Comparison of ENCODE assay signal across 9 cellular contexts in the genomic region with DNA sequence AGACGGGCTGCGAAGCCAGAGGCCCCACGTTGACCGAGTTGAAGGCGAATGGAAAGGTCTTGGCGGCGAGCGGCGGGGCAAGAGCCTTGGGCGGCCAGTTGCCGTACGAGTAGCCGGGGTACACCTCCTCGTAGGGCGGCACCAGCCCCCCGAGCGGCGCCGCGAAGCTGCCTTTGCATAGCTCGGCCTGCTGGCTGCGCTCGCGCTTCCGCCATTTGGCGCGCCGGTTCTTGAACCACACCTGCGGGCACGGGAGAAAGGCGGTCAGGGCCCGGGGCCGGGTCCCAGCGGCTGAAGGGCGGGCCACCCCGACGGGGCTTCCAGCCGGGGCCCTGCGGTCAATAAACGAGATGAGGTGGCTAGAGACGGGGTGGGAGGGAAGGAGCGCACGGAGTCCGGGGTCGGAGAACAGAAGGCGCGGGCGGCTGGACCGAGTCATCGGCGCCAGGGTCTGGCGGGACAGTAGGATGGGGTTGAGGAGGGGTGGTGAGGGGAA. TPM values are rescaled to one million over a fixed set of nuclear protein-coding genes. Genes with fewer than 3 reads are reported as not detected.
DNase-seq lines count a peak whose midpoint lies in the region; ATAC-seq and TF ChIP-seq lines count a peak whose summit lies in the region.
"Had no signal": no experiment of that assay in that cellular context is flagged by ENCODE, and none has a peak within 500 bp of the region (broad histone marks: within the 10 kb centered on the region; RNA-seq: fewer than 3 reads in every experiment).

No MANE protein-coding gene starts in this region.

- H3K4me2 ChIP-seq in MM.1S (ENCODE audit: low read depth, low read length) = peak overlapping the region; percentile 76

- peak overlapping the region; percentile 62 for H2AFZ ChIP-seq in MM.1S (ENCODE audit: low read length)

- peak; percentile 25; the same call in 1 of the 2 replicates for TF ChIP-seq CTCF in MM.1S (IDR thresholded peaks at IDR 0.05; ENCODE audit: low read length)
- TF ChIP-seq CTCF in foreskin fibroblast (IDR thresholded peaks at IDR 0.05; ENCODE audit: low read depth, low read length) = peak; percentile 15
- TF ChIP-seq CTCF in osteocyte (IDR thresholded peaks at IDR 0.05) = peak; percentile 52

- H3K27me3 Mint-ChIP-seq in osteocyte (ENCODE audit: unreplicated experiment) = peaks cover 44% of the 10 kb centered on the region

- H3K27ac Mint-ChIP-seq in osteocyte (ENCODE audit: unreplicated experiment) = no peak overlapping the region

- H3K36me3 ChIP-seq in MM.1S (replicated peaks; ENCODE audit: insufficient read depth, low read length) = no peaks in the 10 kb centered on the region

- no peaks in the 10 kb centered on the region for H3K9me3 Mint-ChIP-seq in osteocyte (ENCODE audit: unreplicated experiment)

- no peaks in the 10 kb centered on the region for H3K9me3 ChIP-seq in MM.1S (replicated peaks; ENCODE audit: insufficient read depth, low read length)

- H3K9me2 ChIP-seq in MM.1S (replicated peaks; ENCODE audit: insufficient read depth, low read length) = no peaks in the 10 kb centered on the region

- H3K36me3 Mint-ChIP-seq in osteocyte (ENCODE audit: unreplicated experiment) = no peaks in the 10 kb centered on the region

- H3K79me2 ChIP-seq in MM.1S (ENCODE audit: low read length) = no peaks in the 10 kb centered on the region

- H4K20me1 ChIP-seq in MM.1S (ENCODE audit: insufficient read depth, low read length) = no peaks in the 10 kb centered on the region

- peak; percentile 16 for DNase-seq in COR-L47 (lab: John Stamatoyannopoulos, UW)
- peak; percentile 32 for DNase-seq in MM.1S
- peak; percentile 58 for DNase-seq in activated T-cell treated with anti-CD3 and anti-CD28 coated beads for 48 hours (ENCODE audit: low read depth)
- peak; percentile 24 to 68 for DNase-seq in foreskin fibroblast
- no peak for DNase-seq in osteocyte (ENCODE audit: extremely low spot score, unreplicated experiment)
- DNase-seq in effector CD8-positive, alpha-beta T cell (lab: John Stamatoyannopoulos, UW) = no peak

- H3K9ac ChIP-seq in MM.1S (ENCODE audit: low read length) = no peak overlapping the region

- H3K4me3 Mint-ChIP-seq in osteocyte (ENCODE audit: unreplicated experiment) = peak overlapping the region; percentile 63

- H3K4me1 Mint-ChIP-seq in osteocyte (ENCODE audit: unreplicated experiment) = peaks cover 19% of the 10 kb centered on the region

- no peak overlapping the region for H3K27ac ChIP-seq in MM.1S (ENCODE audit: low read length)

- no peak for ATAC-seq in HG03039 (IDR thresholded peaks at IDR 0.05; ENCODE audit: unreplicated experiment)
- no peak for ATAC-seq in HG03025 (IDR thresholded peaks at IDR 0.05; ENCODE audit: low FRiP score, unreplicated experiment)

- H3K4me3 ChIP-seq in MM.1S (ENCODE audit: low read length) = peak overlapping the region; percentile 45
- peak overlapping the region; percentile 6 to 42 for H3K4me3 ChIP-seq in foreskin fibroblast (ENCODE audit: low read depth in 1 of 2, low read length in 2 of 2)

- H3F3A ChIP-seq in MM.1S (ENCODE audit: insufficient read depth, low read length) = no peaks in the 10 kb centered on the region

- H3K27me3 ChIP-seq in MM.1S (replicated peaks; ENCODE audit: insufficient read depth, low read length) = peaks cover 38% of the 10 kb centered on the region

- peaks cover 5% of the 10 kb centered on the region for H3K4me1 ChIP-seq in MM.1S (ENCODE audit: low read length)

RNA-seq across cellular contexts. Expression of gene ELOVL3, which starts 4.8 kb away (rescaled TPM):
- not detected in 2 replicates for total RNA-seq in osteocyte
- total RNA-seq: HT1080 had no signal

RNA-seq across cellular contexts. Expression of gene PITX3, which starts 10.4 kb away (rescaled TPM):
- total RNA-seq in osteocyte = 0.31 TPM in 1 of 2 replicates, not detected in the other
- total RNA-seq: HT1080 had no signal

RNA-seq across cellular contexts. Expression of gene GBF1, which starts 14.4 kb away (rescaled TPM):
- 58.7 and 59.9 TPM in 2 replicates for total RNA-seq in osteocyte

Comparison
In these comparisons a context has a peak if more than half of its experiments do, and no peak if none do; other contexts are left out.
1. DNase-seq: peak in COR-L47 (single experiment), MM.1S (single experiment), activated T-cell treated with anti-CD3 and anti-CD28 coated beads for 48 hours (single experiment) and foreskin fibroblast (2 of 2); none in osteocyte (single experiment) and effector CD8-positive, alpha-beta T cell (single experiment).
2. Peak in every context shown above with its lines, with median percentiles within 50 percentile points of each other: CTCF ChIP-seq.